20 cellular contexts compared by ENCODE assay signal in genomic region chr1:11114966-11115365, GRCh38. TPM values are rescaled to one million over a fixed set of nuclear protein-coding genes. Genes with fewer than 3 reads are reported as not detected.
A peak's percentile ranks its signal among the peaks of the same experiment; 100 is the strongest.
DNase-seq lines count a peak whose midpoint lies in the region; ATAC-seq and TF ChIP-seq lines count a peak whose summit lies in the region.
"Had no signal": no experiment of that assay in that cellular context is flagged by ENCODE, and none has a peak within 500 bp of the region (broad histone marks: within the 10 kb centered on the region; RNA-seq: fewer than 3 reads in every experiment).

No MANE protein-coding gene starts in this region.

- H3K27ac Mint-ChIP-seq in neural crest cell (ENCODE audit: unreplicated experiment): peak overlapping the region; percentile 8
- H3K27ac Mint-ChIP-seq: B cell; CD8-positive, alpha-beta T cell had no signal

- 95% methylated on average over 3 of the region's 3 CpGs for WGBS in suprapubic skin

- H3K27ac ChIP-seq in suprapubic skin: no peak overlapping the region
- H3K27ac ChIP-seq: BLaER1 treated with 17β-estradiol and CSF1 and Interleukin-3, amounts not matched to agents 10 nM and 100 nM had no signal

- no peak overlapping the region for H3K4me3 ChIP-seq in suprapubic skin
- H3K4me3 ChIP-seq: BLaER1 treated with 17β-estradiol and CSF1 and Interleukin-3, amounts not matched to agents 10 nM and 100 nM; GM12878 had no signal

- no peak for TF ChIP-seq EP300 in suprapubic skin (IDR thresholded peaks at IDR 0.05)

- ATAC-seq in HG02885 (IDR thresholded peaks at IDR 0.05; ENCODE audit: poor library complexity, unreplicated experiment): no peak
- ATAC-seq: CD8-positive, alpha-beta T cell; GM12878; HCT116; HepG2 had no signal

- no peaks in the 10 kb centered on the region for H3K27me3 ChIP-seq in suprapubic skin
- H3K27me3 ChIP-seq: BLaER1 treated with 17β-estradiol and CSF1 and Interleukin-3, amounts not matched to agents 10 nM and 100 nM had no signal

- DNase-seq in NCI-H2171 treated with DMSO at 0.1 percent for 48 hours (lab: John Stamatoyannopoulos, UW) (peak; percentile 15), NCI-H2171 (lab: John Stamatoyannopoulos, UW) (no peak), COR-L47 (lab: John Stamatoyannopoulos, UW) (peak; percentile 20), NCI-H1417 treated with DMSO at 0.1 percent for 48 hours (lab: John Stamatoyannopoulos, UW) (peak; percentile 35), neural crest cell (ENCODE audit: low read depth, low spot score) (no peak), suprapubic skin (ENCODE audit: low spot score in 2 of 2) (no peak)
- no peak for DNase-seq in stimulated activated CD4-positive, alpha-beta T cell treated with anti-CD3 and anti-CD28 coated beads, Interleukin-2, amount 100 ng/mL, for 48 hours
- DNase-seq: CD8-positive, alpha-beta T cell; DMS 273 treated with DMSO at 0.1 percent for 48 hours; DMS53; DND-41; EL; GOT3; H7 had no signal

- no peaks in the 10 kb centered on the region for H3K9me3 Mint-ChIP-seq in neural crest cell
- H3K9me3 Mint-ChIP-seq: CD8-positive, alpha-beta T cell had no signal

- no peak overlapping the region for H3K4me3 Mint-ChIP-seq in neural crest cell
- H3K4me3 Mint-ChIP-seq: B cell; CD8-positive, alpha-beta T cell had no signal

- H3K4me1 ChIP-seq in suprapubic skin: no peaks in the 10 kb centered on the region
- H3K4me1 ChIP-seq: BLaER1 treated with 17β-estradiol and CSF1 and Interleukin-3, amounts not matched to agents 10 nM and 100 nM had no signal

- H3K27me3 Mint-ChIP-seq in neural crest cell (ENCODE audit: low read depth): no peaks in the 10 kb centered on the region
- H3K27me3 Mint-ChIP-seq: B cell had no signal

- no peaks in the 10 kb centered on the region for H3K9me3 ChIP-seq in suprapubic skin
- H3K9me3 ChIP-seq: BLaER1 treated with 17β-estradiol and CSF1 and Interleukin-3, amounts not matched to agents 10 nM and 100 nM had no signal

- H3K36me3 ChIP-seq in suprapubic skin: peaks cover 85% of the 10 kb centered on the region

- no peaks in the 10 kb centered on the region for H3K4me1 Mint-ChIP-seq in neural crest cell
- H3K4me1 Mint-ChIP-seq: B cell had no signal

- no peak for TF ChIP-seq POLR2A in suprapubic skin (IDR thresholded peaks at IDR 0.05)

- peaks cover 6% of the 10 kb centered on the region for H3K36me3 Mint-ChIP-seq in neural crest cell (ENCODE audit: low read depth)

- no peak for TF ChIP-seq CTCF in neural crest cell (conservative IDR thresholded peaks at IDR 0.05)
- no peak for TF ChIP-seq CTCF in suprapubic skin (IDR thresholded peaks at IDR 0.05)

RNA-seq across cellular contexts. Expression of gene EXOSC10, which starts 15.3 kb away (rescaled TPM):
- total RNA-seq in neural crest cell (115 and 127 TPM in 2 replicates), suprapubic skin (100 to 1,000 TPM in 1 of 4 donors, 10 to 100 TPM in 3; 45.7 to 127 (median 68.7) TPM)

RNA-seq across cellular contexts. Expression of gene SRM, which starts 55.1 kb away (rescaled TPM):
- total RNA-seq in neural crest cell (147 and 152 TPM in 2 replicates), suprapubic skin (10 to 100 TPM; 23.3 to 51.2 (median 46.6) TPM)

Comparison
In these comparisons a context has a peak if more than half of its experiments do, and no peak if none do; other contexts are left out.
1. DNase-seq: peak in NCI-H2171 treated with DMSO at 0.1 percent for 48 hours (single experiment), COR-L47 (single experiment) and NCI-H1417 treated with DMSO at 0.1 percent for 48 hours (single experiment); none in NCI-H2171 (single experiment), neural crest cell (single experiment), stimulated activated CD4-positive, alpha-beta T cell treated with anti-CD3 and anti-CD28 coated beads, Interleukin-2, amount 100 ng/mL, for 48 hours (0 of 2) and suprapubic skin (0 of 2).